Comparison of ENCODE assay signal across 10 cellular contexts in the genomic region with DNA sequence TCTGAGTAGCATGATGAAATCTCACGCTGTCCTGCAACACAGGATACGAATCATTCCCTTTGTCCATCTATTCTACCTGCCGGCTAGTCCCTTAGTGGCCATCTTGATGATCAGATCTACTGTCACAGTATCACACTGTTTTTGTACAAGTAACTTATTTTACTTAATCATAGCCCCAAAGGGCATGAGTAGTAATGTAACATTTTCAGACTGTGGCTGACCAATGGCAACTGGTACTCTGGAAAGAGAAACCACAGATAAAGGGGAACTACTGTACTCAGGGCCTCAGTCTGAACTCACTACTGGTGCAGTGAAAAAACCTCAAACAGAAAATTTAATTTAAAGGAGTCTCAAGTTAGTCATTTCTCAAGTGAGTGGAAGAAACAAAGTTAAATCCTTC.
DNase-seq lines count a peak whose midpoint lies in the region; ATAC-seq lines count a peak whose summit lies in the region.
"Had no signal": no experiment of that assay in that cellular context is flagged by ENCODE, and none has a peak within 500 bp of the region (broad histone marks: within the 10 kb centered on the region; RNA-seq: fewer than 3 reads in every experiment).

No MANE protein-coding gene starts in this region.

- peak; percentile 99 for ATAC-seq in GM18508 (IDR thresholded peaks at IDR 0.05; ENCODE audit: insufficient read depth, unreplicated experiment)
- peak; percentile 98 for ATAC-seq in GM21526 (IDR thresholded peaks at IDR 0.05; ENCODE audit: low FRiP score, unreplicated experiment)
- peak; percentile 98 for ATAC-seq in HG03342 (IDR thresholded peaks at IDR 0.05; ENCODE audit: unreplicated experiment)

- DNase-seq in astrocyte of the hippocampus (ENCODE audit: low read depth, low spot score) (peak; percentile 12), mucosa of gallbladder (ENCODE audit: low spot score) (no peak), NCI-H774 (lab: John Stamatoyannopoulos, UW) (no peak)
- DNase-seq in activated effector memory CD4-positive, alpha-beta T cell treated with anti-CD3 and anti-CD28 coated beads, Interleukin-2, amount 50 U/mL, for 16 hours = no peak
- no peak for DNase-seq in activated naive CD4-positive, alpha-beta T cell treated with Interleukin-2 at 50 U/mL for 16 hours
- DNase-seq: Calu3, NCI-H526 had no signal
